Comparison of ENCODE assay signal across 8 cellular contexts in the genomic region with DNA sequence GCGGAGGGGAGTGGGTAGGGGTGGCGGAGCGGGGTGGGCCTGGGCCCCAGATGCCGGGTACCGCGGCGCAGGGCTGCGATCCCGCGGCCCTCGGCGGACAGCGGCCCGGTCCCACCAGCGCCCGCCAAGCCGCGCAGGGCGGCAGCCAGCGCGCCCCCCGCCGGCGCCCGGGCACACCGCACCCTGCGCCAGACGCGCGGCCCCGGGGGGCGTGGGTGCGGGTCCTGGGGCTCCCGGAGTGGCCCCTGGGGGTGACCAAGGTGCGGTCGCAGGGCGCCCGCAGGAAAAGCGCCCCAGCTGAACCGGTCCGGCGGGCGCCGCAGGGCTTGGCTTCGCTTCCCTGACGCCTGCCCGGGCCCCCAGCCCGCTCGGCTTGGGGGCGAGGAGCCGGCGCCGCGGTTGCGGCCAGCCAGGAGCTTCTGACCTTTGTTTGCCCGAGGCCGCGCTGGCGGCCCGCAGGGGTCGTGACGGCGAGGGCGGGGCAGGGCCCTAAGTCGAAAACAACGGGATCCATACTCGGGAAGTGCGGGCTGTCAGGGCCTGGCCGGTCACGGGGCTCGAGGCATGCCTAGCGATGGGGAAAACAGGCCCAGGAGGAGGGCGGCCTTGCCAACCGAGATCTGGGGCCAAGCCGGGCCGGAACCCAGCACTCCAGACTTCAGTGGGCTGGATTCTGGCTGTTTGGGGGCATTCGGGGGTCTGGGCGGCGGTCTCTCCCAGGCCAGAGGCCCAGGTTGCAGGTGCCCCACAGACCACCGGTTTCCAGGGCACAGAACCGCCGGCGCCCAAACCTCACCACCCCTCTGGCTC. TPM values are rescaled to one million over a fixed set of nuclear protein-coding genes. Genes with fewer than 3 reads are reported as not detected.
DNase-seq lines count a peak whose midpoint lies in the region; ATAC-seq and TF ChIP-seq lines count a peak whose summit lies in the region.

No MANE protein-coding gene starts in this region.

- H4K20me1 ChIP-seq in smooth muscle cell (ENCODE audit: low read depth) = peaks cover 34% of the 10 kb centered on the region

- no peak overlapping the region for H3K27ac ChIP-seq in CD4-positive, alpha-beta T cell (ENCODE audit: low read depth, low read length)
- H3K27ac ChIP-seq in smooth muscle cell (ENCODE audit: low read depth) = no peak overlapping the region

- no peak for DNase-seq in CD4-positive, alpha-beta T cell
- DNase-seq in adipocyte (ENCODE audit: low read depth) (no peak), smooth muscle cell (lab: John Stamatoyannopoulos, UW; ENCODE audit: unreplicated experiment) (no peak), amniotic stem cell (lab: John Stamatoyannopoulos, UW) (no peak), HCEC 1CT (no peak)

- H3K4me2 ChIP-seq in smooth muscle cell = peak overlapping the region; percentile 99

- peaks cover 12% of the 10 kb centered on the region for H3F3A ChIP-seq in smooth muscle cell (ENCODE audit: low read depth)

- H3K36me3 ChIP-seq in adipocyte (ENCODE audit: control insufficient read depth, insufficient read depth, low read length, severe bottlenecking) (peaks cover 25% of the 10 kb centered on the region), iPS-15b (ENCODE audit: control insufficient read depth, insufficient read depth, low read length) (peaks cover 13% of the 10 kb centered on the region), smooth muscle cell (ENCODE audit: low read depth) (no peaks in the 10 kb centered on the region)

- CTCF ChIA-PET in CD4-positive, alpha-beta T cell (lab: Charles Lee) = interaction anchor here (1.7 to 2.9 kb wide), 7 partner anchors 11 to 209 kb away, joined by 5 to 40 read pairs (median 18); partner anchors contain the start of genes CCDC85B, FIBP and KAT5

- H3K4me3 ChIP-seq in adipocyte (ENCODE audit: low read length) (peak overlapping the region; percentile 24), iPS-15b (ENCODE audit: low read depth, low read length) (peak overlapping the region; percentile 30), smooth muscle cell (peak overlapping the region; percentile 85)

- H3K9ac ChIP-seq in adipocyte (ENCODE audit: low read length) = peak overlapping the region; percentile 43
- H3K9ac ChIP-seq in iPS-15b (ENCODE audit: low read depth, low read length) = no peak overlapping the region
- H3K9ac ChIP-seq in smooth muscle cell (ENCODE audit: low read depth) = no peak overlapping the region

- POLR2A ChIA-PET in CD4-positive, alpha-beta T cell (lab: Charles Lee) = interaction anchor here (1.1 to 2.6 kb wide), 6 partner anchors 7 to 108 kb away, joined by 3 to 17 read pairs (median 10); partner anchors contain the start of genes CCDC85B, FIBP and KAT5

- no peaks in the 10 kb centered on the region for H3K9me3 Mint-ChIP-seq in CD4-positive, alpha-beta T cell

- H3K36me3 Mint-ChIP-seq in CD4-positive, alpha-beta T cell (ENCODE audit: low read depth) = peaks cover 8% of the 10 kb centered on the region

- H3K27ac Mint-ChIP-seq in CD4-positive, alpha-beta T cell = no peak overlapping the region

- no peaks in the 10 kb centered on the region for H3K9me3 ChIP-seq in CD4-positive, alpha-beta T cell (ENCODE audit: control insufficient read depth, low read length)
- H3K9me3 ChIP-seq in adipocyte (ENCODE audit: control insufficient read depth, low read length) (no peaks in the 10 kb centered on the region), iPS-15b (ENCODE audit: control insufficient read depth, insufficient read depth, low read length) (no peaks in the 10 kb centered on the region), smooth muscle cell (replicated peaks; ENCODE audit: low read depth) (no peaks in the 10 kb centered on the region)

- H3K79me2 ChIP-seq in smooth muscle cell (ENCODE audit: low read depth) = no peaks in the 10 kb centered on the region

- ATAC-seq in CD4-positive, alpha-beta T cell (ENCODE audit: poor library complexity) = peak; percentile 52
- ATAC-seq in GM18909 (IDR thresholded peaks at IDR 0.05; ENCODE audit: poor library complexity, unreplicated experiment) = peak; percentile 37
- peak; percentile 22 for ATAC-seq in HG03342 (IDR thresholded peaks at IDR 0.05; ENCODE audit: unreplicated experiment)

- H3K4me1 ChIP-seq in adipocyte (ENCODE audit: control insufficient read depth, insufficient read depth, low read length) (peaks cover 30% of the 10 kb centered on the region), iPS-15b (ENCODE audit: control insufficient read depth, insufficient read depth, low read length) (peaks cover 2% of the 10 kb centered on the region), smooth muscle cell (ENCODE audit: low read depth) (no peaks in the 10 kb centered on the region)

- peaks cover 22% of the 10 kb centered on the region for H3K27me3 Mint-ChIP-seq in CD4-positive, alpha-beta T cell

- peak overlapping the region; percentile 54 for H2AFZ ChIP-seq in smooth muscle cell (ENCODE audit: low read depth)

- no peak for TF ChIP-seq CTCF in CD4-positive, alpha-beta T cell (IDR thresholded peaks at IDR 0.05)
- peak; percentile 31 for TF ChIP-seq CTCF in smooth muscle cell (IDR thresholded peaks at IDR 0.05; ENCODE audit: borderline replicate concordance, insufficient read depth, poor library complexity, severe bottlenecking)

- intact Hi-C loops in CD4-positive, alpha-beta T cell (cut with DNase I, micrococcal nuclease) = loop anchor here in 1 of 2 experiments (2.0 kb wide), 1 partner anchor 37 kb away; no protein-coding TSS in a partner anchor

- peaks cover 26% of the 10 kb centered on the region for H3K4me1 Mint-ChIP-seq in CD4-positive, alpha-beta T cell (ENCODE audit: low read depth)

- WGBS in smooth muscle cell (ENCODE audit: low lambda C conversion rate) = 19% methylated on average over 64 of the region's 83 CpGs

- H3K27me3 ChIP-seq in CD4-positive, alpha-beta T cell (ENCODE audit: control insufficient read depth, insufficient read depth, low read length) = peaks cover 11% of the 10 kb centered on the region
- peaks cover 14% of the 10 kb centered on the region for H3K27me3 ChIP-seq in adipocyte (replicated peaks; ENCODE audit: control insufficient read depth, insufficient read depth, low read length)
- peaks cover 34% of the 10 kb centered on the region for H3K27me3 ChIP-seq in iPS-15b (ENCODE audit: control insufficient read depth, insufficient read depth, low read length)
- H3K27me3 ChIP-seq in smooth muscle cell (ENCODE audit: low read depth) = peaks cover 21% of the 10 kb centered on the region

- H3K4me3 Mint-ChIP-seq in CD4-positive, alpha-beta T cell = peak overlapping the region; percentile 83

RNA-seq across cellular contexts. Expression of gene AP5B1, which starts 0.6 kb away (rescaled TPM):
- total RNA-seq in CD4-positive, alpha-beta T cell = 10 to 100 TPM; 12.7 to 12.8 TPM
- 5.4 and 6.2 TPM in 2 replicates for total RNA-seq in smooth muscle cell
- polyA plus RNA-seq in smooth muscle cell = 7.7 and 11.6 TPM in 2 replicates

RNA-seq across cellular contexts. Expression of gene OVOL1, which starts 5.5 kb away (rescaled TPM):
- total RNA-seq in CD4-positive, alpha-beta T cell = under 1 TPM; 0.20 to 0.52 TPM
- total RNA-seq in smooth muscle cell = 7.8 and 8.3 TPM in 2 replicates
- polyA plus RNA-seq in smooth muscle cell = 3.1 and 16.8 TPM in 2 replicates

RNA-seq across cellular contexts. Expression of gene SNX32, which starts 52.4 kb away (rescaled TPM):
- total RNA-seq in CD4-positive, alpha-beta T cell = under 1 TPM; 0.33 to 0.61 TPM
- 0.63 and 1.2 TPM in 2 replicates for total RNA-seq in smooth muscle cell
- 1.1 and 3.3 TPM in 2 replicates for polyA plus RNA-seq in smooth muscle cell

Comparison
In these comparisons a context has a peak if more than half of its experiments do, and no peak if none do; other contexts are left out.
1. H3K4me3 ChIP-seq: peak in every context shown above with its lines; median percentile 85 in smooth muscle cell; 30 in iPS-15b; 24 in adipocyte.